30 cellular contexts compared by ENCODE assay signal in genomic region chr10:59711871-59712491, GRCh38. TPM values are rescaled to one million over a fixed set of nuclear protein-coding genes. Genes with fewer than 3 reads are reported as not detected.
"Had no signal": no experiment of that assay in that cellular context is flagged by ENCODE, and none has a peak within 500 bp of the region (broad histone marks: within the 10 kb centered on the region; RNA-seq: fewer than 3 reads in every experiment).

No MANE protein-coding gene starts in this region.

- H3K4me1 ChIP-seq: colonic mucosa had no signal

- H3K4me2 ChIP-seq: smooth muscle cell had no signal

- H3K36me3 ChIP-seq: colonic mucosa, esophagus muscularis mucosa, gastroesophageal sphincter, sigmoid colon, stomach, suprapubic skin, transverse colon had no signal

- H3K27ac ChIP-seq: colonic mucosa, esophagus muscularis mucosa, gastroesophageal sphincter, sigmoid colon, stomach, suprapubic skin, transverse colon had no signal

- DNase-seq: activated B cell treated with CpG ODN at 0.5 μM for 24 hours; activated CD4-positive, alpha-beta T cell treated with anti-CD3 and anti-CD28 coated beads for 36 hours; activated CD4-positive, alpha-beta T cell treated with anti-CD3 and anti-CD28 coated beads, Interleukin-2, amount 50 U/mL, for 4 hours; activated CD8-positive, alpha-beta memory T cell treated with anti-CD3 and anti-CD28 coated beads, Interleukin-2, amount 50 U/mL, for 48 hours; activated naive CD4-positive, alpha-beta T cell; activated T-cell treated with anti-CD3 and anti-CD28 coated beads, Interleukin-2, amount 50 U/mL, for 4 hours; central memory CD4-positive, alpha-beta T cell; colonic mucosa; head of caudate nucleus; hypothalamus; left cardiac atrium; mucosa of descending colon; retina; sigmoid colon; stimulated activated CD4-positive, alpha-beta T cell treated with anti-CD3 and anti-CD28 coated beads, Interleukin-15, amount 100 ng/mL, for 24 hours; stomach; transverse colon had no signal

- H3K27me3 ChIP-seq: colonic mucosa had no signal

- ATAC-seq: activated CD4-positive, alpha-beta T cell treated with anti-CD3 and anti-CD28 coated beads for 36 hours; activated T-cell treated with anti-CD3 and anti-CD28 coated beads, Interleukin-2, amount 50 U/mL, for 4 hours; gastroesophageal sphincter; left cardiac atrium; mucosa of descending colon; stimulated activated memory B cell treated with anti-CD40 and anti-IgM and Interleukin-4, amounts not matched to agents 10 μg/mL and 1 μg/mL and 100 μg/mL, for 72 hours had no signal

- H3K9me3 ChIP-seq: colonic mucosa, esophagus muscularis mucosa, gastroesophageal sphincter, mucosa of descending colon, sigmoid colon, stomach, suprapubic skin, transverse colon had no signal

- H3K4me3 ChIP-seq: colonic mucosa, esophagus muscularis mucosa, gastroesophageal sphincter, mucosa of descending colon, sigmoid colon, smooth muscle cell, stomach, suprapubic skin, transverse colon had no signal

RNA-seq across cellular contexts. Expression of gene MRLN, which starts 41.3 kb away (rescaled TPM):
- total RNA-seq: activated B cell treated with CpG ODN at 0.5 μM for 24 hours; activated CD4-positive, alpha-beta T cell treated with anti-CD3 and anti-CD28 coated beads for 36 hours; activated CD8-positive, alpha-beta memory T cell treated with anti-CD3 and anti-CD28 coated beads for 36 hours; activated T-helper 2 cell treated with anti-CD3 and anti-CD28 coated beads, Interferon-gamma antibody, Interleukin-2, Interleukin-4, amounts not matched to agents 10 μg/mL and 5 μg/mL and 100 μg/mL, durations not matched to agents 14 hours and 24 hours and 36 hours; astrocyte; colonic mucosa; esophagus muscularis mucosa; gastroesophageal sphincter; left cardiac atrium; liver; mucosa of descending colon; omental fat pad; progenitor cell of endocrine pancreas; sigmoid colon; smooth muscle cell; stomach; suprapubic skin; T-helper 2 cell treated with Interferon-gamma antibody and Interleukin-4, amounts not matched to agents 100 ng/mL and 5 ng/mL, for 36 hours; transverse colon had no signal
- polyA plus RNA-seq: liver, neural cell, sigmoid colon, smooth muscle cell had no signal
